Comparison of ENCODE assay signal across 1 cellular context in the genomic region with DNA sequence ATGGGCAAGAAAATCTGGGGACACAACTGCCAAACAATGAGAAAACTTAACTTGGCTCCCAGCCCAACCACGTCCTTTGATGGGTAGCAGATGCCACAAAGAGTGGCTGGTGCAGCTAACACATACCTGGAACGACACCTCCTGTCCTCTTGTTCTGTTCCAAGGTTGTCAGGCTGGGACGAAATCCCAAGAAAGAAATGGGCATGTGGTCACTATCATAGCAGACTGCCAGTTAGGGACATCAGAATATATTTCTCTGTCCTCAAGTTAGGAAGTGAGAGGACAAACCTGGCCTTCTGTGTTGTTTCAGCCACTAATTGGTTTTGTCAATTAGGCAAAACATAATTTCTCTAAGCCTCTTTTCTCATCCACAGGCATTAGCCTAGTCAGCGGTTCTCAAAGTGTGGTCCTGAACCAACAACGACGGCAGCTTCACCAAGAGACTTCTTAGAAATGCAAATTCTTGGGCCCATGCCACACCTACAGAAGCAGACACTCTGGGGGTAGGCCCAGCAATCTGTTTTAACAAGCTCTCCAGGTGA.
TF ChIP-seq lines count a peak whose summit lies in the region.

No MANE protein-coding gene starts in this region.

TF ChIP-seq in GM12878, 131 proteins besides CTCF, POLR2A, EP300 and RAD21 (continued from another document and continues in another):
- TF ChIP-seq SUPT20H (IDR thresholded peaks at IDR 0.05; ENCODE audit: borderline replicate concordance, control insufficient read depth, low read depth, low read length) (no peak), NFIC (IDR thresholded peaks at IDR 0.05; ENCODE audit: low read depth, low read length) (no peak), MEF2B (IDR thresholded peaks at IDR 0.05; ENCODE audit: partially characterized antibody, poor library complexity, severe bottlenecking) (no peak), JUND (IDR thresholded peaks at IDR 0.05; ENCODE audit: low read depth, low read length) (no peak), CBX5 (IDR thresholded peaks at IDR 0.05; ENCODE audit: low read depth) (no peak), STAT3 (IDR thresholded peaks at IDR 0.05; ENCODE audit: low read depth, low read length) (no peak), SP1 (IDR thresholded peaks at IDR 0.05; ENCODE audit: low read depth, low read length) (no peak), SIX5 (IDR thresholded peaks at IDR 0.05; ENCODE audit: low read depth, low read length, severe bottlenecking) (no peak), BHLHE40 (IDR thresholded peaks at IDR 0.05; ENCODE audit: borderline replicate concordance in 1 of 2, low read depth in 2 of 2, low read length in 1 of 2) (peak in 1 of 2 experiments; percentile 5; a peak in 1 of 4 replicates), CBFB (IDR thresholded peaks at IDR 0.05; ENCODE audit: low read depth) (no peak), ZSCAN29 (IDR thresholded peaks at IDR 0.05) (no peak), ESRRA (IDR thresholded peaks at IDR 0.05; ENCODE audit: low read length) (0 out of 2 replicates have a peak, but pooled peaks have one; percentile 56), EED (IDR thresholded peaks at IDR 0.05; ENCODE audit: low read depth) (no peak), ZNF384 (IDR thresholded peaks at IDR 0.05; ENCODE audit: borderline replicate concordance, low read depth, low read length) (no peak), SPI1 (IDR thresholded peaks at IDR 0.05; ENCODE audit: borderline replicate concordance, insufficient read depth, low read depth, low read length) (peak; percentile 38; the same call in 1 of the 2 replicates), KAT2A (conservative IDR thresholded peaks at IDR 0.05; ENCODE audit: control insufficient read depth, low read depth, low read length) (no peak), EGR1 (IDR thresholded peaks at IDR 0.05; ENCODE audit: borderline replicate concordance in 1 of 2, low read depth in 2 of 2, low read length in 2 of 2) (no peak), NR2C1 (IDR thresholded peaks at IDR 0.05) (no peak), MTA3 (IDR thresholded peaks at IDR 0.05; ENCODE audit: borderline replicate concordance, low read length) (no peak), TBL1XR1 (IDR thresholded peaks at IDR 0.05; ENCODE audit: low read depth, low read length) (no peak), TCF7 (IDR thresholded peaks at IDR 0.05; ENCODE audit: borderline replicate concordance) (no peak), FOXK2 (IDR thresholded peaks at IDR 0.05) (no peak), CHD4 (IDR thresholded peaks at IDR 0.05) (no peak), CHD1 (IDR thresholded peaks at IDR 0.05; ENCODE audit: low read depth, low read length) (no peak), GATAD2B (conservative IDR thresholded peaks at IDR 0.05; ENCODE audit: low read depth) (no peak), IRF4 (IDR thresholded peaks at IDR 0.05; ENCODE audit: low read depth, low read length) (no peak), TARDBP (IDR thresholded peaks at IDR 0.05; ENCODE audit: borderline replicate concordance) (no peak), NBN (IDR thresholded peaks at IDR 0.05) (peak; percentile 51; the same call in 1 of the 2 replicates), STAT1 (conservative IDR thresholded peaks at IDR 0.05) (no peak), FOS (IDR thresholded peaks at IDR 0.05; ENCODE audit: borderline replicate concordance, extremely low read depth, insufficient read length) (no peak)
- TF ChIP-seq, protein P1, sequence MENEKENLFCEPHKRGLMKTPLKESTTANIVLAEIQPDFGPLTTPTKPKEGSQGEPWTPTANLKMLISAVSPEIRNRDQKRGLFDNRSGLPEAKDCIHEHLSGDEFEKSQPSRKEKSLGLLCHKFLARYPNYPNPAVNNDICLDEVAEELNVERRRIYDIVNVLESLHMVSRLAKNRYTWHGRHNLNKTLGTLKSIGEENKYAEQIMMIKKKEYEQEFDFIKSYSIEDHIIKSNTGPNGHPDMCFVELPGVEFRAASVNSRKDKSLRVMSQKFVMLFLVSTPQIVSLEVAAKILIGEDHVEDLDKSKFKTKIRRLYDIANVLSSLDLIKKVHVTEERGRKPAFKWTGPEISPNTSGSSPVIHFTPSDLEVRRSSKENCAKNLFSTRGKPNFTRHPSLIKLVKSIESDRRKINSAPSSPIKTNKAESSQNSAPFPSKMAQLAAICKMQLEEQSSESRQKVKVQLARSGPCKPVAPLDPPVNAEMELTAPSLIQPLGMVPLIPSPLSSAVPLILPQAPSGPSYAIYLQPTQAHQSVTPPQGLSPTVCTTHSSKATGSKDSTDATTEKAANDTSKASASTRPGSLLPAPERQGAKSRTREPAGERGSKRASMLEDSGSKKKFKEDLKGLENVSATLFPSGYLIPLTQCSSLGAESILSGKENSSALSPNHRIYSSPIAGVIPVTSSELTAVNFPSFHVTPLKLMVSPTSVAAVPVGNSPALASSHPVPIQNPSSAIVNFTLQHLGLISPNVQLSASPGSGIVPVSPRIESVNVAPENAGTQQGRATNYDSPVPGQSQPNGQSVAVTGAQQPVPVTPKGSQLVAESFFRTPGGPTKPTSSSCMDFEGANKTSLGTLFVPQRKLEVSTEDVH (IDR thresholded peaks at IDR 0.05; ENCODE audit: low read depth, partially characterized antibody): no peak
- TF ChIP-seq, protein P2, sequence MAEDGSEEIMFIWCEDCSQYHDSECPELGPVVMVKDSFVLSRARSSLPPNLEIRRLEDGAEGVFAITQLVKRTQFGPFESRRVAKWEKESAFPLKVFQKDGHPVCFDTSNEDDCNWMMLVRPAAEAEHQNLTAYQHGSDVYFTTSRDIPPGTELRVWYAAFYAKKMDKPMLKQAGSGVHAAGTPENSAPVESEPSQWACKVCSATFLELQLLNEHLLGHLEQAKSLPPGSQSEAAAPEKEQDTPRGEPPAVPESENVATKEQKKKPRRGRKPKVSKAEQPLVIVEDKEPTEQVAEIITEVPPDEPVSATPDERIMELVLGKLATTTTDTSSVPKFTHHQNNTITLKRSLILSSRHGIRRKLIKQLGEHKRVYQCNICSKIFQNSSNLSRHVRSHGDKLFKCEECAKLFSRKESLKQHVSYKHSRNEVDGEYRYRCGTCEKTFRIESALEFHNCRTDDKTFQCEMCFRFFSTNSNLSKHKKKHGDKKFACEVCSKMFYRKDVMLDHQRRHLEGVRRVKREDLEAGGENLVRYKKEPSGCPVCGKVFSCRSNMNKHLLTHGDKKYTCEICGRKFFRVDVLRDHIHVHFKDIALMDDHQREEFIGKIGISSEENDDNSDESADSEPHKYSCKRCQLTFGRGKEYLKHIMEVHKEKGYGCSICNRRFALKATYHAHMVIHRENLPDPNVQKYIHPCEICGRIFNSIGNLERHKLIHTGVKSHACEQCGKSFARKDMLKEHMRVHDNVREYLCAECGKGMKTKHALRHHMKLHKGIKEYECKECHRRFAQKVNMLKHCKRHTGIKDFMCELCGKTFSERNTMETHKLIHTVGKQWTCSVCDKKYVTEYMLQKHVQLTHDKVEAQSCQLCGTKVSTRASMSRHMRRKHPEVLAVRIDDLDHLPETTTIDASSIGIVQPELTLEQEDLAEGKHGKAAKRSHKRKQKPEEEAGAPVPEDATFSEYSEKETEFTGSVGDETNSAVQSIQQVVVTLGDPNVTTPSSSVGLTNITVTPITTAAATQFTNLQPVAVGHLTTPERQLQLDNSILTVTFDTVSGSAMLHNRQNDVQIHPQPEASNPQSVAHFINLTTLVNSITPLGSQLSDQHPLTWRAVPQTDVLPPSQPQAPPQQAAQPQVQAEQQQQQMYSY (CRISPR knock-in tag; IDR thresholded peaks at IDR 0.05): no peak
- TF ChIP-seq, protein P3, sequence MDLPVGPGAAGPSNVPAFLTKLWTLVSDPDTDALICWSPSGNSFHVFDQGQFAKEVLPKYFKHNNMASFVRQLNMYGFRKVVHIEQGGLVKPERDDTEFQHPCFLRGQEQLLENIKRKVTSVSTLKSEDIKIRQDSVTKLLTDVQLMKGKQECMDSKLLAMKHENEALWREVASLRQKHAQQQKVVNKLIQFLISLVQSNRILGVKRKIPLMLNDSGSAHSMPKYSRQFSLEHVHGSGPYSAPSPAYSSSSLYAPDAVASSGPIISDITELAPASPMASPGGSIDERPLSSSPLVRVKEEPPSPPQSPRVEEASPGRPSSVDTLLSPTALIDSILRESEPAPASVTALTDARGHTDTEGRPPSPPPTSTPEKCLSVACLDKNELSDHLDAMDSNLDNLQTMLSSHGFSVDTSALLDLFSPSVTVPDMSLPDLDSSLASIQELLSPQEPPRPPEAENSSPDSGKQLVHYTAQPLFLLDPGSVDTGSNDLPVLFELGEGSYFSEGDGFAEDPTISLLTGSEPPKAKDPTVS (IDR thresholded peaks at IDR 0.05; ENCODE audit: low read depth, low read length): no peak
- TF ChIP-seq, protein P4, sequence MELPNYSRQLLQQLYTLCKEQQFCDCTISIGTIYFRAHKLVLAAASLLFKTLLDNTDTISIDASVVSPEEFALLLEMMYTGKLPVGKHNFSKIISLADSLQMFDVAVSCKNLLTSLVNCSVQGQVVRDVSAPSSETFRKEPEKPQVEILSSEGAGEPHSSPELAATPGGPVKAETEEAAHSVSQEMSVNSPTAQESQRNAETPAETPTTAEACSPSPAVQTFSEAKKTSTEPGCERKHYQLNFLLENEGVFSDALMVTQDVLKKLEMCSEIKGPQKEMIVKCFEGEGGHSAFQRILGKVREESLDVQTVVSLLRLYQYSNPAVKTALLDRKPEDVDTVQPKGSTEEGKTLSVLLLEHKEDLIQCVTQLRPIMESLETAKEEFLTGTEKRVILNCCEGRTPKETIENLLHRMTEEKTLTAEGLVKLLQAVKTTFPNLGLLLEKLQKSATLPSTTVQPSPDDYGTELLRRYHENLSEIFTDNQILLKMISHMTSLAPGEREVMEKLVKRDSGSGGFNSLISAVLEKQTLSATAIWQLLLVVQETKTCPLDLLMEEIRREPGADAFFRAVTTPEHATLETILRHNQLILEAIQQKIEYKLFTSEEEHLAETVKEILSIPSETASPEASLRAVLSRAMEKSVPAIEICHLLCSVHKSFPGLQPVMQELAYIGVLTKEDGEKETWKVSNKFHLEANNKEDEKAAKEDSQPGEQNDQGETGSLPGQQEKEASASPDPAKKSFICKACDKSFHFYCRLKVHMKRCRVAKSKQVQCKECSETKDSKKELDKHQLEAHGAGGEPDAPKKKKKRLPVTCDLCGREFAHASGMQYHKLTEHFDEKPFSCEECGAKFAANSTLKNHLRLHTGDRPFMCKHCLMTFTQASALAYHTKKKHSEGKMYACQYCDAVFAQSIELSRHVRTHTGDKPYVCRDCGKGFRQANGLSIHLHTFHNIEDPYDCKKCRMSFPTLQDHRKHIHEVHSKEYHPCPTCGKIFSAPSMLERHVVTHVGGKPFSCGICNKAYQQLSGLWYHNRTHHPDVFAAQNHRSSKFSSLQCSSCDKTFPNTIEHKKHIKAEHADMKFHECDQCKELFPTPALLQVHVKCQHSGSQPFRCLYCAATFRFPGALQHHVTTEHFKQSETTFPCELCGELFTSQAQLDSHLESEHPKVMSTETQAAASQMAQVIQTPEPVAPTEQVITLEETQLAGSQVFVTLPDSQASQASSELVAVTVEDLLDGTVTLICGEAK (IDR thresholded peaks at IDR 0.05; ENCODE audit: borderline replicate concordance): no peak
- TF ChIP-seq, protein P5, sequence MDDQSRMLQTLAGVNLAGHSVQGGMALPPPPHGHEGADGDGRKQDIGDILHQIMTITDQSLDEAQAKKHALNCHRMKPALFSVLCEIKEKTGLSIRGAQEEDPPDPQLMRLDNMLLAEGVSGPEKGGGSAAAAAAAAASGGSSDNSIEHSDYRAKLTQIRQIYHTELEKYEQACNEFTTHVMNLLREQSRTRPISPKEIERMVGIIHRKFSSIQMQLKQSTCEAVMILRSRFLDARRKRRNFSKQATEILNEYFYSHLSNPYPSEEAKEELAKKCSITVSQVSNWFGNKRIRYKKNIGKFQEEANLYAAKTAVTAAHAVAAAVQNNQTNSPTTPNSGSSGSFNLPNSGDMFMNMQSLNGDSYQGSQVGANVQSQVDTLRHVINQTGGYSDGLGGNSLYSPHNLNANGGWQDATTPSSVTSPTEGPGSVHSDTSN (IDR thresholded peaks at IDR 0.05; ENCODE audit: insufficient replicate concordance, low read depth, low read length): no peak
- TF ChIP-seq, protein P6, sequence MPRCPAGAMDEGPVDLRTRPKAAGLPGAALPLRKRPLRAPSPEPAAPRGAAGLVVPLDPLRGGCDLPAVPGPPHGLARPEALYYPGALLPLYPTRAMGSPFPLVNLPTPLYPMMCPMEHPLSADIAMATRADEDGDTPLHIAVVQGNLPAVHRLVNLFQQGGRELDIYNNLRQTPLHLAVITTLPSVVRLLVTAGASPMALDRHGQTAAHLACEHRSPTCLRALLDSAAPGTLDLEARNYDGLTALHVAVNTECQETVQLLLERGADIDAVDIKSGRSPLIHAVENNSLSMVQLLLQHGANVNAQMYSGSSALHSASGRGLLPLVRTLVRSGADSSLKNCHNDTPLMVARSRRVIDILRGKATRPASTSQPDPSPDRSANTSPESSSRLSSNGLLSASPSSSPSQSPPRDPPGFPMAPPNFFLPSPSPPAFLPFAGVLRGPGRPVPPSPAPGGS (IDR thresholded peaks at IDR 0.05; ENCODE audit: borderline replicate concordance, insufficient read depth, low read depth, low read length, poor library complexity, severe bottlenecking): no peak
- TF ChIP-seq, protein P7, sequence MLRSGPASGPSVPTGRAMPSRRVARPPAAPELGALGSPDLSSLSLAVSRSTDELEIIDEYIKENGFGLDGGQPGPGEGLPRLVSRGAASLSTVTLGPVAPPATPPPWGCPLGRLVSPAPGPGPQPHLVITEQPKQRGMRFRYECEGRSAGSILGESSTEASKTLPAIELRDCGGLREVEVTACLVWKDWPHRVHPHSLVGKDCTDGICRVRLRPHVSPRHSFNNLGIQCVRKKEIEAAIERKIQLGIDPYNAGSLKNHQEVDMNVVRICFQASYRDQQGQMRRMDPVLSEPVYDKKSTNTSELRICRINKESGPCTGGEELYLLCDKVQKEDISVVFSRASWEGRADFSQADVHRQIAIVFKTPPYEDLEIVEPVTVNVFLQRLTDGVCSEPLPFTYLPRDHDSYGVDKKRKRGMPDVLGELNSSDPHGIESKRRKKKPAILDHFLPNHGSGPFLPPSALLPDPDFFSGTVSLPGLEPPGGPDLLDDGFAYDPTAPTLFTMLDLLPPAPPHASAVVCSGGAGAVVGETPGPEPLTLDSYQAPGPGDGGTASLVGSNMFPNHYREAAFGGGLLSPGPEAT (IDR thresholded peaks at IDR 0.05; ENCODE audit: low read depth): no peak
- TF ChIP-seq, protein P8, sequence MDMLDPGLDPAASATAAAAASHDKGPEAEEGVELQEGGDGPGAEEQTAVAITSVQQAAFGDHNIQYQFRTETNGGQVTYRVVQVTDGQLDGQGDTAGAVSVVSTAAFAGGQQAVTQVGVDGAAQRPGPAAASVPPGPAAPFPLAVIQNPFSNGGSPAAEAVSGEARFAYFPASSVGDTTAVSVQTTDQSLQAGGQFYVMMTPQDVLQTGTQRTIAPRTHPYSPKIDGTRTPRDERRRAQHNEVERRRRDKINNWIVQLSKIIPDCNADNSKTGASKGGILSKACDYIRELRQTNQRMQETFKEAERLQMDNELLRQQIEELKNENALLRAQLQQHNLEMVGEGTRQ (IDR thresholded peaks at IDR 0.05; ENCODE audit: borderline replicate concordance, low read depth, low read length): no peak
